17 cellular contexts compared by ENCODE assay signal in the genomic region with DNA sequence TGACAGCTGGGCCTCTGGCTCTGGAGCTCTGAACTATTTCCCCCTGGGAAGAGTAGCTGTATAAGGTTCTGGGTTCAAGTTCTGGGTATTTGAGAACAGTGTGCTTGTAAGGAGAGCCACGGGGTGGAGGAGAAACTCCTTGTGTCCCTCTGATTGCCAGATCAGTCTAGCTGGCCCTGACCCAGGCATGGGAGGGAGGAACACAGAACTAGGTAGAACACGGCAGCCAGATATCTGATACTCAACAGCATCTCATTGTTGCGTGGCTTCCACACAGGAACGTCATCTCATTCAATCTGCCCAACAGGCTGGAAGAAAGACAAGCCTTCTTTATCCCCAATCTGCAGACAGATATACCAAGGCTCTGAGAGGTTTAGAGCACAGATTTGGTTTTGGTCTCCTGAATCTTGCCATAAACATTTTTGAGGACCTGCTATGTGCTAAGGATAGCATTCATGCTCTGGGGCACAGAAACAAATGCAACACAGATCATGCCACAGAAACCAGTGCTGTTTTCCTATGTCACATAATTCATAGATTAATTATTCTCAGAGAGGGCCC.
DNase-seq lines count a peak whose midpoint lies in the region; ATAC-seq, FAIRE-seq and TF ChIP-seq lines count a peak whose summit lies in the region.
"Had no signal": no experiment of that assay in that cellular context is flagged by ENCODE, and none has a peak within 500 bp of the region (broad histone marks: within the 10 kb centered on the region; RNA-seq: fewer than 3 reads in every experiment).

No MANE protein-coding gene starts in this region.

- no peak overlapping the region for H3K18ac ChIP-seq in H1 (ENCODE audit: extremely low read depth, low read length)

- 96% methylated on average over 4 of the region's 4 CpGs; no CpG with 5 or more reads in 1 of the 2 experiments for WGBS in H1 (ENCODE audit: extremely low coverage in 1 of 2, insufficient coverage in 1 of 2, insufficient read length in 1 of 2, insufficient replicate concordance in 2 of 2, low coverage in 1 of 2, low lambda C conversion rate in 2 of 2, missing lambda C conversion rate in 1 of 2), 2 experiments
- WGBS in smooth muscle cell (ENCODE audit: low lambda C conversion rate): 82% methylated on average over 4 of the region's 4 CpGs

- POLR2A ChIA-PET in H1 (lab: Charles Lee; ENCODE audit: partially characterized antibody): no interaction called here
- POLR2A ChIA-PET in T-cell (lab: Charles Lee): no interaction called here

- H2BK12ac ChIP-seq in H1 (ENCODE audit: low read depth, low read length): no peak overlapping the region

- H2AFZ ChIP-seq in H1 (ENCODE audit: low read length): no peak overlapping the region
- H2AFZ ChIP-seq in smooth muscle cell (ENCODE audit: low read depth): no peak overlapping the region

- peak overlapping the region; percentile 26; the same call in 1 of the 2 replicates for H2BK20ac ChIP-seq in H1 (ENCODE audit: low read length)

- ATAC-seq in HG02763 (IDR thresholded peaks at IDR 0.05; ENCODE audit: unreplicated experiment) (no peak), T-cell (replicated peaks in 1 of 4) (no peak), HG02610 (IDR thresholded peaks at IDR 0.05; ENCODE audit: unreplicated experiment) (no peak)
- ATAC-seq: stimulated activated naive CD8-positive, alpha-beta T cell treated with anti-CD3 and anti-CD28 coated beads, Interleukin-15, amount 100 ng/mL, for 72 hours had no signal

- TF ChIP-seq POLR2A in H1 (IDR thresholded peaks at IDR 0.05; ENCODE audit: control extremely low read depth in 1 of 2, low read depth in 2 of 2, low read length in 2 of 2): no peak

- H3K4ac ChIP-seq in H1 (replicated peaks; ENCODE audit: insufficient read length, low read depth, low read length): peak overlapping the region; percentile 15

- peak; percentile 22 for DNase-seq in RPMI8226
- DNase-seq in H1 (ENCODE audit: low read depth in 1 of 2, low spot score in 2 of 2): no peak
- no peak for DNase-seq in smooth muscle cell (lab: John Stamatoyannopoulos, UW; ENCODE audit: unreplicated experiment)
- no peak for DNase-seq in activated naive CD8-positive, alpha-beta T cell treated with anti-CD3 and anti-CD28 coated beads for 36 hours
- no peak for DNase-seq in T-cell
- DNase-seq: activated CD4-positive, alpha-beta T cell treated with anti-CD3 and anti-CD28 coated beads for 48 hours; activated CD8-positive, alpha-beta memory T cell treated with anti-CD3 and anti-CD28 coated beads, Interleukin-2, amount 50 U/mL, for 48 hours; activated naive CD4-positive, alpha-beta T cell treated with Interleukin-2 at 50 U/mL for 16 hours; Calu3; dermis blood vessel endothelial cell; GF-D8; GOT3; stimulated activated naive CD8-positive, alpha-beta T cell treated with anti-CD3 and anti-CD28 coated beads, Interleukin-15, amount 100 ng/mL, for 72 hours; T-helper 9 cell had no signal

- FAIRE-seq in H1 (lab: Jason Lieb, UNC): no peak

- H3K36me3 Mint-ChIP-seq in activated naive CD8-positive, alpha-beta T cell treated with anti-CD3 and anti-CD28 coated beads for 36 hours: no peaks in the 10 kb centered on the region
- no peaks in the 10 kb centered on the region for H3K36me3 Mint-ChIP-seq in T-cell

- H3K4me3 Mint-ChIP-seq in activated naive CD8-positive, alpha-beta T cell treated with anti-CD3 and anti-CD28 coated beads for 36 hours: no peak overlapping the region
- H3K4me3 Mint-ChIP-seq in T-cell: no peak overlapping the region
- H3K4me3 Mint-ChIP-seq: stimulated activated naive CD8-positive, alpha-beta T cell treated with anti-CD3 and anti-CD28 coated beads, Interleukin-15, amount 100 ng/mL, for 72 hours had no signal

- H3K56ac ChIP-seq in H1 (replicated peaks; ENCODE audit: insufficient read length, low read depth, low read length): no peak overlapping the region

- no peak overlapping the region for H4K5ac ChIP-seq in H1 (ENCODE audit: insufficient read length, low read depth, low read length)

- H3K27ac ChIP-seq in H1 (ENCODE audit: low read depth, low read length) (no peak overlapping the region), muscle layer of colon (ENCODE audit: low read depth, low read length) (peak overlapping the region; percentile 21), smooth muscle cell (ENCODE audit: low read depth) (peak overlapping the region; percentile 22)

- H3K4me3 ChIP-seq in H1 (ENCODE audit: extremely low read depth in 1 of 4, insufficient read depth in 2 of 4, low read depth in 3 of 4, low read length in 4 of 4) (no peak overlapping the region), muscle layer of colon (ENCODE audit: low read depth in 1 of 2, low read length in 2 of 2) (no peak overlapping the region), smooth muscle cell (no peak overlapping the region)

- H3F3A ChIP-seq in smooth muscle cell (ENCODE audit: low read depth): peaks cover 3% of the 10 kb centered on the region

- no peak overlapping the region for H3K27ac Mint-ChIP-seq in activated naive CD8-positive, alpha-beta T cell treated with anti-CD3 and anti-CD28 coated beads for 36 hours
- H3K27ac Mint-ChIP-seq in T-cell: no peak overlapping the region
- H3K27ac Mint-ChIP-seq: stimulated activated naive CD8-positive, alpha-beta T cell treated with anti-CD3 and anti-CD28 coated beads, Interleukin-15, amount 100 ng/mL, for 72 hours had no signal

- H2BK15ac ChIP-seq in H1 (ENCODE audit: low read length): peak overlapping the region; percentile 93

- no peak overlapping the region for H2BK120ac ChIP-seq in H1 (replicated peaks; ENCODE audit: low read depth, low read length)

- no peaks in the 10 kb centered on the region for H3K9me3 Mint-ChIP-seq in activated naive CD8-positive, alpha-beta T cell treated with anti-CD3 and anti-CD28 coated beads for 36 hours
- H3K9me3 Mint-ChIP-seq in T-cell: no peaks in the 10 kb centered on the region
- H3K9me3 Mint-ChIP-seq: stimulated activated naive CD8-positive, alpha-beta T cell treated with anti-CD3 and anti-CD28 coated beads, Interleukin-15, amount 100 ng/mL, for 72 hours had no signal

- CTCF ChIA-PET in H1 (lab: Charles Lee; ENCODE audit: partially characterized antibody) (interaction anchor here (0.8 to 6.4 kb wide), 10 partner anchors 9 to 197 kb away, joined by 3 to 29 read pairs (median 4); a partner anchor contains a TSS), T-cell (lab: Charles Lee) (no interaction called here)

- H3K4me1 ChIP-seq in H1 (replicated peaks in 1 of 4; ENCODE audit: control insufficient read depth in 3 of 4, insufficient read depth in 4 of 4, low read length in 3 of 4) (peaks cover 4 to 17% (median 14%) of the 10 kb centered on the region in 4 experiments), muscle layer of colon (ENCODE audit: insufficient read depth, low read length) (peaks cover 50% of the 10 kb centered on the region), smooth muscle cell (ENCODE audit: low read depth) (peaks cover 42% of the 10 kb centered on the region)

- H3K23ac ChIP-seq in H1 (ENCODE audit: insufficient read length): no peak overlapping the region

- no peak overlapping the region for H3K9ac ChIP-seq in H1 (replicated peaks in 1 of 4; ENCODE audit: extremely low read depth in 1 of 4, low read depth in 3 of 4, low read length in 3 of 4)
- no peak overlapping the region for H3K9ac ChIP-seq in muscle layer of colon (ENCODE audit: low read length)
- no peak overlapping the region for H3K9ac ChIP-seq in smooth muscle cell (ENCODE audit: low read depth)

- no peak overlapping the region for H2BK5ac ChIP-seq in H1 (ENCODE audit: low read depth, low read length)

- no peak for TF ChIP-seq EP300 in H1 (IDR thresholded peaks at IDR 0.05; ENCODE audit: borderline replicate concordance in 1 of 2, low read depth in 2 of 2, low read length in 2 of 2)

- TF ChIP-seq CTCF in H1 (IDR thresholded peaks at IDR 0.05; ENCODE audit: control extremely low read depth in 1 of 3, insufficient read depth in 1 of 3, low read depth in 1 of 3, low read length in 3 of 3) (no peak), smooth muscle cell (IDR thresholded peaks at IDR 0.05; ENCODE audit: borderline replicate concordance, insufficient read depth, poor library complexity, severe bottlenecking) (no peak)

- H3K79me2 ChIP-seq in H1 (ENCODE audit: control insufficient read depth in 1 of 2, insufficient read depth in 2 of 2, low read length in 2 of 2): no peaks in the 10 kb centered on the region
- H3K79me2 ChIP-seq in smooth muscle cell (ENCODE audit: low read depth): no peaks in the 10 kb centered on the region

- H4K91ac ChIP-seq in H1 (replicated peaks; ENCODE audit: insufficient read length, low read length): no peak overlapping the region

- no peaks in the 10 kb centered on the region for H3K36me3 ChIP-seq in H1 (ENCODE audit: control insufficient read depth in 2 of 4, insufficient read depth in 4 of 4, low read length in 3 of 4)
- no peaks in the 10 kb centered on the region for H3K36me3 ChIP-seq in muscle layer of colon (ENCODE audit: insufficient read depth, low read length)
- no peaks in the 10 kb centered on the region for H3K36me3 ChIP-seq in smooth muscle cell (ENCODE audit: low read depth)

- H4K20me1 ChIP-seq in H1 (replicated peaks in 1 of 2; ENCODE audit: control insufficient read depth in 1 of 2, insufficient read depth in 2 of 2, low read length in 2 of 2): no peaks in the 10 kb centered on the region
- peaks cover 16% of the 10 kb centered on the region for H4K20me1 ChIP-seq in smooth muscle cell (ENCODE audit: low read depth)

- H3K27me3 Mint-ChIP-seq in activated naive CD8-positive, alpha-beta T cell treated with anti-CD3 and anti-CD28 coated beads for 36 hours: peaks cover 23% of the 10 kb centered on the region
- H3K27me3 Mint-ChIP-seq in T-cell: peaks cover 23 to 31% of the 10 kb centered on the region in 2 donors

- H3K27me3 ChIP-seq in H1 (replicated peaks in 1 of 4; ENCODE audit: control insufficient read depth in 3 of 4, extremely low read depth in 1 of 4, insufficient read depth in 3 of 4, low read length in 3 of 4): 0 out of 7 replicates have a peak, but pooled peaks cover 0 to 4% (median 0%) of the 10 kb centered on the region in 4 experiments
- H3K27me3 ChIP-seq in muscle layer of colon (ENCODE audit: control insufficient read depth in 1 of 2, insufficient read depth in 2 of 2, low read length in 2 of 2): no peaks in the 10 kb centered on the region
- H3K27me3 ChIP-seq in smooth muscle cell (ENCODE audit: low read depth): no peaks in the 10 kb centered on the region

- H3K4me1 Mint-ChIP-seq in activated naive CD8-positive, alpha-beta T cell treated with anti-CD3 and anti-CD28 coated beads for 36 hours: no peaks in the 10 kb centered on the region
- H3K4me1 Mint-ChIP-seq in T-cell: no peaks in the 10 kb centered on the region
- H3K4me1 Mint-ChIP-seq: stimulated activated naive CD8-positive, alpha-beta T cell treated with anti-CD3 and anti-CD28 coated beads, Interleukin-15, amount 100 ng/mL, for 72 hours had no signal

- H4K8ac ChIP-seq in H1 (ENCODE audit: extremely low read depth, insufficient read depth, low read length): no peak overlapping the region

- H3K14ac ChIP-seq in H1 (ENCODE audit: insufficient read length): no peak overlapping the region

- H3K4me2 ChIP-seq in H1 (ENCODE audit: insufficient read depth in 1 of 2, low read depth in 2 of 2, low read length in 2 of 2) (no peak overlapping the region), smooth muscle cell (no peak overlapping the region)

- no peaks in the 10 kb centered on the region for H3K23me2 ChIP-seq in H1 (ENCODE audit: low read depth, low read length)

- no peak for TF ChIP-seq RAD21 in H1 (IDR thresholded peaks at IDR 0.05 in 1 of 2, conservative IDR thresholded peaks at IDR 0.05 in 1 of 2; ENCODE audit: low read depth in 2 of 2, low read length in 2 of 2)

- no peaks in the 10 kb centered on the region; the same call in 1 of the 2 replicates for H3K79me1 ChIP-seq in H1 (ENCODE audit: low read depth, low read length)

- H2AK5ac ChIP-seq in H1 (ENCODE audit: low read depth, low read length): no peak overlapping the region

- no peaks in the 10 kb centered on the region for H3K9me3 ChIP-seq in H1 (ENCODE audit: insufficient read depth in 2 of 2, low read depth in 1 of 2, low read length in 1 of 2)
- H3K9me3 ChIP-seq in muscle layer of colon (ENCODE audit: low read length): no peaks in the 10 kb centered on the region
- H3K9me3 ChIP-seq in smooth muscle cell (replicated peaks; ENCODE audit: low read depth): no peaks in the 10 kb centered on the region
